ENCODE assay signal across 9 cellular contexts in the genomic region with DNA sequence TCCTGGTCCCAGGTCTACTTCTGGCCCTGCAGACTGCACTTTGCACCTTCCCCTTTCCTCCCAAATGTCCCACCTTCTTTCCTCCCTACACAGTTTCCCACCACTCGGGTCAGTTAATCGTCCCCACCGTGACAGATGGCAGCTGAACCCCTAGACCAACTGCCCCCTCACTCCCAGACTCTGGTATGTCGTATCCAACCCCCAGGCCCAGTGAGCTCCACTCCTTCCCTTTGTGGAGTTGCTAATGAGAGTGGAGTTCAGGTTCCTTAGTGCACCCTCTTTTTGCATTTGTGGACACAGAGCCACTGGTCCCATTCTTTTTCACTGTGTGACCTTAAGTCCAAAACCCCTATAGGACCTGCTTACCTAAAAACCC. TPM values are rescaled to one million over a fixed set of nuclear protein-coding genes. Genes with fewer than 3 reads are reported as not detected.
A peak's percentile ranks its signal among the peaks of the same experiment; 100 is the strongest.
DNase-seq lines count a peak whose midpoint lies in the region; ATAC-seq, FAIRE-seq and TF ChIP-seq lines count a peak whose summit lies in the region.
"Had no signal": no experiment of that assay in that cellular context is flagged by ENCODE, and none has a peak within 500 bp of the region (broad histone marks: within the 10 kb centered on the region; RNA-seq: fewer than 3 reads in every experiment).

No MANE protein-coding gene starts in this region.

- 97% methylated on average over 4 of the region's 4 CpGs for WGBS in mammary epithelial cell (ENCODE audit: low coverage, missing lambda C conversion rate)
- 56 to 68% methylated on average over 4 of the region's 4 CpGs for WGBS in upper lobe of left lung, 2 donors

- peaks cover 13% of the 10 kb centered on the region for H3K4me1 Mint-ChIP-seq in MCF 10A (ENCODE audit: insufficient read depth, unreplicated experiment)
- H3K4me1 Mint-ChIP-seq in dendritic cell treated with granulocyte-macrophage colony-stimulating factor and Interleukin-4, amounts not matched to agents 40 ng/mL and 50 ng/mL, for 4 days (ENCODE audit: low read depth) = peaks cover 57% of the 10 kb centered on the region
- H3K4me1 Mint-ChIP-seq in naive thymus-derived CD4-positive, alpha-beta T cell = peaks cover 52 to 70% (median 60%) of the 10 kb centered on the region in 7 donors

- H3K4me2 ChIP-seq in mammary epithelial cell (ENCODE audit: insufficient read depth, low read depth, low read length) = no peak overlapping the region

- H3K9me3 ChIP-seq in mammary epithelial cell (replicated peaks; ENCODE audit: insufficient read depth, low read length) = no peaks in the 10 kb centered on the region
- no peaks in the 10 kb centered on the region for H3K9me3 ChIP-seq in naive thymus-derived CD4-positive, alpha-beta T cell (ENCODE audit: control insufficient read depth in 2 of 3, low read length in 3 of 3)
- H3K9me3 ChIP-seq in upper lobe of left lung = no peaks in the 10 kb centered on the region

- no peak overlapping the region for H2AFZ ChIP-seq in mammary epithelial cell (ENCODE audit: low read depth, low read length)

- in situ Hi-C loops in mammary epithelial cell (cut with MboI; ENCODE audit: low sequenced_read_pairs in 2 of 2) = no loop called here

- H3K36me3 Mint-ChIP-seq in MCF 10A (ENCODE audit: insufficient read depth, unreplicated experiment) = no peaks in the 10 kb centered on the region
- H3K36me3 Mint-ChIP-seq in dendritic cell treated with granulocyte-macrophage colony-stimulating factor and Interleukin-4, amounts not matched to agents 40 ng/mL and 50 ng/mL, for 4 days (ENCODE audit: low read depth) = peaks cover 24% of the 10 kb centered on the region
- H3K36me3 Mint-ChIP-seq in naive thymus-derived CD4-positive, alpha-beta T cell = peaks cover 0 to 39% (median 5%) of the 10 kb centered on the region in 5 donors

- H3K27ac ChIP-seq in mammary epithelial cell (ENCODE audit: insufficient read depth, low read depth, low read length) = no peak overlapping the region
- peak overlapping the region; percentile 84 for H3K27ac ChIP-seq in naive thymus-derived CD4-positive, alpha-beta T cell (ENCODE audit: low read depth, low read length)
- H3K27ac ChIP-seq in upper lobe of left lung = peak overlapping the region in 3 of 4 donors; percentile 65 to 84 (median 76)
- H3K27ac ChIP-seq: C4-2B had no signal

- no peak for TF ChIP-seq POLR2A in upper lobe of left lung (IDR thresholded peaks at IDR 0.05)

- H3K27me3 ChIP-seq in mammary epithelial cell (ENCODE audit: insufficient read depth, low read length) (peaks cover 29% of the 10 kb centered on the region), upper lobe of left lung (peaks cover 0 to 5% (median 0%) of the 10 kb centered on the region in 4 donors)
- no peaks in the 10 kb centered on the region for H3K27me3 ChIP-seq in naive thymus-derived CD4-positive, alpha-beta T cell (ENCODE audit: control insufficient read depth in 2 of 2, insufficient read depth in 2 of 2, low read length in 2 of 2)

- ATAC-seq in naive thymus-derived CD4-positive, alpha-beta T cell = no peak
- no peak for ATAC-seq in upper lobe of left lung (ENCODE audit: low FRiP score in 2 of 2)

- H3K27me3 Mint-ChIP-seq in MCF 10A (ENCODE audit: insufficient read depth, unreplicated experiment) = peaks cover 53% of the 10 kb centered on the region
- peaks cover 23% of the 10 kb centered on the region for H3K27me3 Mint-ChIP-seq in dendritic cell treated with granulocyte-macrophage colony-stimulating factor and Interleukin-4, amounts not matched to agents 40 ng/mL and 50 ng/mL, for 4 days
- peaks cover 0 to 71% (median 0%) of the 10 kb centered on the region in 5 donors for H3K27me3 Mint-ChIP-seq in naive thymus-derived CD4-positive, alpha-beta T cell

- CTCF ChIA-PET in MCF 10A (lab: Yijun Ruan, JAX) (interaction anchor here (0.5 to 0.6 kb wide), 2 partner anchors 19 to 168 kb away, joined by 3 read pairs; no protein-coding TSS in a partner anchor), mammary epithelial cell (lab: Charles Lee; ENCODE audit: low non-redundant PET) (no interaction called here)
- CTCF ChIA-PET in naive thymus-derived CD4-positive, alpha-beta T cell (lab: Charles Lee) = interaction anchor here (0.8 to 3.5 kb wide), 26 partner anchors 10 to 192 kb away, joined by 3 to 37 read pairs (median 4); no protein-coding TSS in a partner anchor

- TF ChIP-seq EP300 in upper lobe of left lung (IDR thresholded peaks at IDR 0.05) = no peak

- H3K9me3 Mint-ChIP-seq in MCF 10A (ENCODE audit: unreplicated experiment) = no peaks in the 10 kb centered on the region
- H3K9me3 Mint-ChIP-seq in dendritic cell treated with granulocyte-macrophage colony-stimulating factor and Interleukin-4, amounts not matched to agents 40 ng/mL and 50 ng/mL, for 4 days = no peaks in the 10 kb centered on the region
- peaks cover 0 to 1% (median 0%) of the 10 kb centered on the region in 11 donors for H3K9me3 Mint-ChIP-seq in naive thymus-derived CD4-positive, alpha-beta T cell

- BruUV-seq in MCF 10A (replicated peaks; lab: Mats Ljungman, UMichigan) (no TSS peak), mammary epithelial cell (replicated peaks; lab: Mats Ljungman, UMichigan) (no TSS peak)

- no peak overlapping the region for H3K9ac ChIP-seq in mammary epithelial cell (ENCODE audit: insufficient read depth, low read length)

- peak overlapping the region; percentile 63 for H3K4me3 Mint-ChIP-seq in MCF 10A (ENCODE audit: unreplicated experiment)
- H3K4me3 Mint-ChIP-seq in dendritic cell treated with granulocyte-macrophage colony-stimulating factor and Interleukin-4, amounts not matched to agents 40 ng/mL and 50 ng/mL, for 4 days = peak overlapping the region; percentile 88
- peak overlapping the region; percentile 90 to 100 (median 98) for H3K4me3 Mint-ChIP-seq in naive thymus-derived CD4-positive, alpha-beta T cell

- DNase-seq in MCF 10A (ENCODE audit: unreplicated experiment) (no peak), mammary epithelial cell (no peak), upper lobe of left lung (no peak), D721Med (ENCODE audit: insufficient read length, low spot score) (no peak), amygdala (lab: John Stamatoyannopoulos, UW) (no peak)
- DNase-seq in naive thymus-derived CD4-positive, alpha-beta T cell = no peak
- DNase-seq in NK-92 treated with Interleukin-12 subunit alpha and Interleukin-12 subunit beta, amount 100 ng/mL, for 24 hours (lab: John Stamatoyannopoulos, UW) = no peak

- peaks cover 18% of the 10 kb centered on the region for H3K4me1 ChIP-seq in mammary epithelial cell (ENCODE audit: insufficient read depth, low read length)
- peaks cover 27 to 37% of the 10 kb centered on the region in 2 donors for H3K4me1 ChIP-seq in naive thymus-derived CD4-positive, alpha-beta T cell (ENCODE audit: control insufficient read depth in 2 of 2, insufficient read depth in 2 of 2, low read length in 2 of 2)
- H3K4me1 ChIP-seq in upper lobe of left lung = peaks cover 35 to 48% (median 41%) of the 10 kb centered on the region in 4 donors

- no peak for FAIRE-seq in D721Med (lab: Jason Lieb, UNC)

- no peaks in the 10 kb centered on the region for H3K79me2 ChIP-seq in mammary epithelial cell (ENCODE audit: insufficient read depth, low read length)

- H3K4me3 ChIP-seq in mammary epithelial cell (replicated peaks in 1 of 3; ENCODE audit: insufficient read depth in 1 of 3, low read depth in 2 of 3, low read length in 3 of 3) = no peak overlapping the region
- peak overlapping the region; percentile 63 for H3K4me3 ChIP-seq in naive thymus-derived CD4-positive, alpha-beta T cell (ENCODE audit: low read length)
- peak overlapping the region in 3 of 4 donors; percentile 92 to 95 (median 93) for H3K4me3 ChIP-seq in upper lobe of left lung

- intact Hi-C loops in MCF 10A (cut with micrococcal nuclease) (no loop called here), mammary epithelial cell (cut with micrococcal nuclease) (loop anchor here (2.0 kb wide), 1 partner anchor 126 kb away; no protein-coding TSS in a partner anchor)
- intact Hi-C loops in dendritic cell treated with granulocyte-macrophage colony-stimulating factor and Interleukin-4, amounts not matched to agents 40 ng/mL and 50 ng/mL, for 4 days (cut with micrococcal nuclease) = loop anchor here (10.0 kb wide), 2 partner anchors 74 to 96 kb away; a partner anchor contains a TSS
- intact Hi-C loops in naive thymus-derived CD4-positive, alpha-beta T cell (cut with micrococcal nuclease) = loop anchor here (2.0 to 5.0 kb wide), 5 partner anchors 14 to 854 kb away; a partner anchor contains a TSS

- dilution Hi-C loops in mammary epithelial cell (cut with HindIII; ENCODE audit: low sequenced_read_pairs) = no loop called here

- POLR2A ChIA-PET in MCF 10A (lab: Yijun Ruan, JAX) = no interaction called here
- POLR2A ChIA-PET in naive thymus-derived CD4-positive, alpha-beta T cell (lab: Charles Lee) = interaction anchor here (0.5 to 10.3 kb wide), 29 partner anchors 8 to 1209 kb away, joined by 3 to 125 read pairs (median 6); a partner anchor contains a TSS

- H3K36me3 ChIP-seq in mammary epithelial cell (ENCODE audit: insufficient read depth, low read length) (no peaks in the 10 kb centered on the region), upper lobe of left lung (no peaks in the 10 kb centered on the region)
- peaks cover 0 to 4% (median 0%) of the 10 kb centered on the region in 3 experiments for H3K36me3 ChIP-seq in naive thymus-derived CD4-positive, alpha-beta T cell (ENCODE audit: control insufficient read depth in 2 of 3, insufficient read depth in 3 of 3, low read length in 3 of 3)

- H3K27ac Mint-ChIP-seq in MCF 10A (ENCODE audit: low read depth, unreplicated experiment) = no peak overlapping the region
- peak overlapping the region; percentile 74 for H3K27ac Mint-ChIP-seq in dendritic cell treated with granulocyte-macrophage colony-stimulating factor and Interleukin-4, amounts not matched to agents 40 ng/mL and 50 ng/mL, for 4 days
- H3K27ac Mint-ChIP-seq in naive thymus-derived CD4-positive, alpha-beta T cell = peak overlapping the region; percentile 88 to 98 (median 92)

- no peaks in the 10 kb centered on the region for H4K20me1 ChIP-seq in mammary epithelial cell (ENCODE audit: insufficient read depth, low read length)

- TF ChIP-seq CTCF in MCF 10A (IDR thresholded peaks at IDR 0.05; ENCODE audit: unreplicated experiment) (no peak), mammary epithelial cell (conservative IDR thresholded peaks at IDR 0.05 in 1 of 2, IDR thresholded peaks at IDR 0.05 in 1 of 2; ENCODE audit: extremely low read depth in 1 of 2, insufficient read depth in 1 of 2, low read depth in 1 of 2, low read length in 2 of 2) (no peak), upper lobe of left lung (IDR thresholded peaks at IDR 0.05) (no peak), D721Med (IDR thresholded peaks at IDR 0.05; ENCODE audit: insufficient read depth, missing control alignments) (no peak)

RNA-seq across cellular contexts. Expression of a gene that starts 1.8 kb away (rescaled TPM):
- total RNA-seq in MCF 10A (2022) (not detected in 2 replicates), mammary epithelial cell (under 1 TPM; 0.07 to 0.33 TPM), upper lobe of left lung (10 to 100 TPM in 4 of 6 donors, 1 to 10 TPM in 2; 5.3 to 32.5 (median 16.2) TPM)
- polyA plus RNA-seq in mammary epithelial cell = 0.18 TPM
- not detected for polyA minus RNA-seq in mammary epithelial cell
- total RNA-seq in naive thymus-derived CD4-positive, alpha-beta T cell = 10 to 100 TPM; 28.8 to 85.5 (median 69.9) TPM
- 10 to 100 TPM; 16.0 to 30.4 TPM for polyA plus RNA-seq in naive thymus-derived CD4-positive, alpha-beta T cell

Comparison
In these comparisons a context has a peak if more than half of its experiments do, and no peak if none do; other contexts are left out.
1. H3K4me3 ChIP-seq: peak in naive thymus-derived CD4-positive, alpha-beta T cell (single experiment) and upper lobe of left lung (3 of 4); none in mammary epithelial cell (0 of 3).
2. Peak in every context shown above with its lines, with median percentiles within 50 percentile points of each other: H3K4me3 Mint-ChIP-seq.